ENCODE assay signal across 1 cellular context in the genomic region with DNA sequence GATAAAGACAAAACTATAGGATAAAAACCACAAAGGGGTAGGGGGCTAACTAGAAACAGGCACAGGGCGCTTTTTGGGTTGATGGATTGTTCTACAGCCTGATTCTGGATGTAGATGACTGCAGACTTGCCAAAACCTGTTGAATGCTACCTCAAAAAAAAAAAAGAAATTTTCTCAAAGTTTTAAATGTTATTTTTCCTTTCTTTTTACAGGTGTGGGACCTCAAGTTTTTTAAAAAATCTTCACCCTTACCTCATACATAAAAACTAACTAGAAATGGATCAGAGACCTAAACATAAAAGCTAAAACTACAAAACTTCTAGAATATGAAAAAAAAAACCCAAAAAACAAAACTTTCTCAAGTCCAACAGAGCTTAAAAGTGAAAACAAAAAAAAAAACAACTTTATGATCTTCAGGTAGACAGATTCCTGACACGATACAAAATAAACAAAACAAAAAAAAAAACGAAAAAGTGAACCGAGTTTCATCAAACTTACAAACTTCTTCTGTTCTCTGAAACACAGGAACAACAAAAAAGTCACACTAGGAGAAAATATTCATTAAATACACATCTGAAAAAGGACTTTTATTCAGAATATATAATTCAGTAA.
TF ChIP-seq lines count a peak whose summit lies in the region.

No MANE protein-coding gene starts in this region.

TF ChIP-seq in GM23338, 12 proteins besides CTCF, POLR2A, EP300 and RAD21:
- TF ChIP-seq, protein P1, sequence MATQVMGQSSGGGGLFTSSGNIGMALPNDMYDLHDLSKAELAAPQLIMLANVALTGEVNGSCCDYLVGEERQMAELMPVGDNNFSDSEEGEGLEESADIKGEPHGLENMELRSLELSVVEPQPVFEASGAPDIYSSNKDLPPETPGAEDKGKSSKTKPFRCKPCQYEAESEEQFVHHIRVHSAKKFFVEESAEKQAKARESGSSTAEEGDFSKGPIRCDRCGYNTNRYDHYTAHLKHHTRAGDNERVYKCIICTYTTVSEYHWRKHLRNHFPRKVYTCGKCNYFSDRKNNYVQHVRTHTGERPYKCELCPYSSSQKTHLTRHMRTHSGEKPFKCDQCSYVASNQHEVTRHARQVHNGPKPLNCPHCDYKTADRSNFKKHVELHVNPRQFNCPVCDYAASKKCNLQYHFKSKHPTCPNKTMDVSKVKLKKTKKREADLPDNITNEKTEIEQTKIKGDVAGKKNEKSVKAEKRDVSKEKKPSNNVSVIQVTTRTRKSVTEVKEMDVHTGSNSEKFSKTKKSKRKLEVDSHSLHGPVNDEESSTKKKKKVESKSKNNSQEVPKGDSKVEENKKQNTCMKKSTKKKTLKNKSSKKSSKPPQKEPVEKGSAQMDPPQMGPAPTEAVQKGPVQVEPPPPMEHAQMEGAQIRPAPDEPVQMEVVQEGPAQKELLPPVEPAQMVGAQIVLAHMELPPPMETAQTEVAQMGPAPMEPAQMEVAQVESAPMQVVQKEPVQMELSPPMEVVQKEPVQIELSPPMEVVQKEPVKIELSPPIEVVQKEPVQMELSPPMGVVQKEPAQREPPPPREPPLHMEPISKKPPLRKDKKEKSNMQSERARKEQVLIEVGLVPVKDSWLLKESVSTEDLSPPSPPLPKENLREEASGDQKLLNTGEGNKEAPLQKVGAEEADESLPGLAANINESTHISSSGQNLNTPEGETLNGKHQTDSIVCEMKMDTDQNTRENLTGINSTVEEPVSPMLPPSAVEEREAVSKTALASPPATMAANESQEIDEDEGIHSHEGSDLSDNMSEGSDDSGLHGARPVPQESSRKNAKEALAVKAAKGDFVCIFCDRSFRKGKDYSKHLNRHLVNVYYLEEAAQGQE (IDR thresholded peaks at IDR 0.05; ENCODE audit: unreplicated experiment): no peak
- no peak for TF ChIP-seq STAT1 (IDR thresholded peaks at IDR 0.05; ENCODE audit: unreplicated experiment)
- TF ChIP-seq NANOG (IDR thresholded peaks at IDR 0.05; ENCODE audit: borderline replicate concordance): no peak
- TF ChIP-seq CREB1 (CRISPR knock-in tag; IDR thresholded peaks at IDR 0.05; ENCODE audit: low read depth): no peak
- TF ChIP-seq, protein P2, sequence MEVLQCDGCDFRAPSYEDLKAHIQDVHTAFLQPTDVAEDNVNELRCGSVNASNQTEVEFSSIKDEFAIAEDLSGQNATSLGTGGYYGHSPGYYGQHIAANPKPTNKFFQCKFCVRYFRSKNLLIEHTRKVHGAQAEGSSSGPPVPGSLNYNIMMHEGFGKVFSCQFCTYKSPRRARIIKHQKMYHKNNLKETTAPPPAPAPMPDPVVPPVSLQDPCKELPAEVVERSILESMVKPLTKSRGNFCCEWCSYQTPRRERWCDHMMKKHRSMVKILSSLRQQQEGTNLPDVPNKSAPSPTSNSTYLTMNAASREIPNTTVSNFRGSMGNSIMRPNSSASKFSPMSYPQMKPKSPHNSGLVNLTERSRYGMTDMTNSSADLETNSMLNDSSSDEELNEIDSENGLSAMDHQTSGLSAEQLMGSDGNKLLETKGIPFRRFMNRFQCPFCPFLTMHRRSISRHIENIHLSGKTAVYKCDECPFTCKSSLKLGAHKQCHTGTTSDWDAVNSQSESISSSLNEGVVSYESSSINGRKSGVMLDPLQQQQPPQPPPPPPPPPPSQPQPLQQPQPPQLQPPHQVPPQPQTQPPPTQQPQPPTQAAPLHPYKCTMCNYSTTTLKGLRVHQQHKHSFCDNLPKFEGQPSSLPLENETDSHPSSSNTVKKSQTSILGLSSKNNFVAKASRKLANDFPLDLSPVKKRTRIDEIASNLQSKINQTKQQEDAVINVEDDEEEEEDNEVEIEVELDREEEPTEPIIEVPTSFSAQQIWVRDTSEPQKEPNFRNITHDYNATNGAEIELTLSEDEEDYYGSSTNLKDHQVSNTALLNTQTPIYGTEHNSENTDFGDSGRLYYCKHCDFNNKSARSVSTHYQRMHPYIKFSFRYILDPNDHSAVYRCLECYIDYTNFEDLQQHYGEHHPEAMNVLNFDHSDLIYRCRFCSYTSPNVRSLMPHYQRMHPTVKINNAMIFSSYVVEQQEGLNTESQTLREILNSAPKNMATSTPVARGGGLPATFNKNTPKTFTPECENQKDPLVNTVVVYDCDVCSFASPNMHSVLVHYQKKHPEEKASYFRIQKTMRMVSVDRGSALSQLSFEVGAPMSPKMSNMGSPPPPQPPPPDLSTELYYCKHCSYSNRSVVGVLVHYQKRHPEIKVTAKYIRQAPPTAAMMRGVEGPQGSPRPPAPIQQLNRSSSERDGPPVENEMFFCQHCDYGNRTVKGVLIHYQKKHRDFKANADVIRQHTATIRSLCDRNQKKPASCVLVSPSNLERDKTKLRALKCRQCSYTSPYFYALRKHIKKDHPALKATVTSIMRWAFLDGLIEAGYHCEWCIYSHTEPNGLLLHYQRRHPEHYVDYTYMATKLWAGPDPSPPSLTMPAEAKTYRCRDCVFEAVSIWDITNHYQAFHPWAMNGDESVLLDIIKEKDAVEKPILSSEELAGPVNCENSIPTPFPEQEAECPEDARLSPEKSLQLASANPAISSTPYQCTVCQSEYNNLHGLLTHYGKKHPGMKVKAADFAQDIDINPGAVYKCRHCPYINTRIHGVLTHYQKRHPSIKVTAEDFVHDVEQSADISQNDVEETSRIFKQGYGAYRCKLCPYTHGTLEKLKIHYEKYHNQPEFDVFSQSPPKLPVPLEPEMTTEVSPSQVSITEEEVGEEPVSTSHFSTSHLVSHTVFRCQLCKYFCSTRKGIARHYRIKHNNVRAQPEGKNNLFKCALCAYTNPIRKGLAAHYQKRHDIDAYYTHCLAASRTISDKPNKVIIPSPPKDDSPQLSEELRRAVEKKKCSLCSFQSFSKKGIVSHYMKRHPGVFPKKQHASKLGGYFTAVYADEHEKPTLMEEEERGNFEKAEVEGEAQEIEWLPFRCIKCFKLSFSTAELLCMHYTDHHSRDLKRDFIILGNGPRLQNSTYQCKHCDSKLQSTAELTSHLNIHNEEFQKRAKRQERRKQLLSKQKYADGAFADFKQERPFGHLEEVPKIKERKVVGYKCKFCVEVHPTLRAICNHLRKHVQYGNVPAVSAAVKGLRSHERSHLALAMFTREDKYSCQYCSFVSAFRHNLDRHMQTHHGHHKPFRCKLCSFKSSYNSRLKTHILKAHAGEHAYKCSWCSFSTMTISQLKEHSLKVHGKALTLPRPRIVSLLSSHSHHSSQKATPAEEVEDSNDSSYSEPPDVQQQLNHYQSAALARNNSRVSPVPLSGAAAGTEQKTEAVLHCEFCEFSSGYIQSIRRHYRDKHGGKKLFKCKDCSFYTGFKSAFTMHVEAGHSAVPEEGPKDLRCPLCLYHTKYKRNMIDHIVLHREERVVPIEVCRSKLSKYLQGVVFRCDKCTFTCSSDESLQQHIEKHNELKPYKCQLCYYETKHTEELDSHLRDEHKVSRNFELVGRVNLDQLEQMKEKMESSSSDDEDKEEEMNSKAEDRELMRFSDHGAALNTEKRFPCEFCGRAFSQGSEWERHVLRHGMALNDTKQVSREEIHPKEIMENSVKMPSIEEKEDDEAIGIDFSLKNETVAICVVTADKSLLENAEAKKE (CRISPR knock-in tag; IDR thresholded peaks at IDR 0.05): no peak
- no peak for TF ChIP-seq ZNF114 (CRISPR knock-in tag; IDR thresholded peaks at IDR 0.05)
- TF ChIP-seq EZH2phosphoT487 (IDR thresholded peaks at IDR 0.05; ENCODE audit: unreplicated experiment): no peak
- no peak for TF ChIP-seq JUNB (IDR thresholded peaks at IDR 0.05; ENCODE audit: unreplicated experiment)
- TF ChIP-seq, protein P3, sequence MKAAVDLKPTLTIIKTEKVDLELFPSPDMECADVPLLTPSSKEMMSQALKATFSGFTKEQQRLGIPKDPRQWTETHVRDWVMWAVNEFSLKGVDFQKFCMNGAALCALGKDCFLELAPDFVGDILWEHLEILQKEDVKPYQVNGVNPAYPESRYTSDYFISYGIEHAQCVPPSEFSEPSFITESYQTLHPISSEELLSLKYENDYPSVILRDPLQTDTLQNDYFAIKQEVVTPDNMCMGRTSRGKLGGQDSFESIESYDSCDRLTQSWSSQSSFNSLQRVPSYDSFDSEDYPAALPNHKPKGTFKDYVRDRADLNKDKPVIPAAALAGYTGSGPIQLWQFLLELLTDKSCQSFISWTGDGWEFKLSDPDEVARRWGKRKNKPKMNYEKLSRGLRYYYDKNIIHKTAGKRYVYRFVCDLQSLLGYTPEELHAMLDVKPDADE (IDR thresholded peaks at IDR 0.05): no peak
- TF ChIP-seq ZNF331 (CRISPR knock-in tag; IDR thresholded peaks at IDR 0.05; ENCODE audit: low read depth): no peak
- no peak for TF ChIP-seq EZH2 (IDR thresholded peaks at IDR 0.05; ENCODE audit: low read depth, unreplicated experiment)
- TF ChIP-seq POLR2AphosphoS5 (IDR thresholded peaks at IDR 0.05; ENCODE audit: low read depth): no peak
TF ChIP-seq in GM23338: peak in this region for 0.
